ENCODE assay signal across 23 cellular contexts in genomic region chr5:137097203-137097602, GRCh38.
DNase-seq lines count a peak whose midpoint lies in the region; ATAC-seq, FAIRE-seq and TF ChIP-seq lines count a peak whose summit lies in the region.
"Had no signal": no experiment of that assay in that cellular context is flagged by ENCODE, and none has a peak within 500 bp of the region (broad histone marks: within the 10 kb centered on the region; RNA-seq: fewer than 3 reads in every experiment).

No MANE protein-coding gene starts in this region.

- H3K27ac ChIP-seq in SK-N-SH (ENCODE audit: low read depth in 2 of 2, low read length in 1 of 2) (peak overlapping the region in 1 of 2 experiments; percentile 52; a peak in 1 of 4 replicates), astrocyte (ENCODE audit: low read depth, low read length) (peak overlapping the region; percentile 34)
- H3K27ac ChIP-seq: 22Rv1, BLaER1, C4-2B had no signal

- H3K36me3 ChIP-seq in SK-N-SH (replicated peaks in 1 of 2; ENCODE audit: control insufficient read depth in 1 of 2, insufficient read depth in 2 of 2, low read length in 1 of 2) (no peaks in the 10 kb centered on the region), astrocyte (ENCODE audit: insufficient read depth, low read length) (no peaks in the 10 kb centered on the region)
- H3K36me3 ChIP-seq: BLaER1 had no signal

- H3K4me3 Mint-ChIP-seq in astrocyte (ENCODE audit: unreplicated experiment) = no peak overlapping the region
- no peak overlapping the region for H3K4me3 Mint-ChIP-seq in activated T-helper 2 cell treated with anti-CD3 and anti-CD28 coated beads, Interferon-gamma antibody, Interleukin-2, Interleukin-4, amounts not matched to agents 10 μg/mL and 5 μg/mL and 100 μg/mL, durations not matched to agents 14 hours and 24 hours and 36 hours (ENCODE audit: low read depth)
- H3K4me3 Mint-ChIP-seq: B cell; CD4-positive, CD25-positive, alpha-beta regulatory T cell; CD8-positive, alpha-beta T cell; GM23338; H9 had no signal

- H3K4me1 Mint-ChIP-seq in astrocyte (ENCODE audit: low read depth, unreplicated experiment) = peaks cover 4% of the 10 kb centered on the region
- H3K4me1 Mint-ChIP-seq in activated T-helper 2 cell treated with anti-CD3 and anti-CD28 coated beads, Interferon-gamma antibody, Interleukin-2, Interleukin-4, amounts not matched to agents 10 μg/mL and 5 μg/mL and 100 μg/mL, durations not matched to agents 14 hours and 24 hours and 36 hours (ENCODE audit: low read depth) = no peaks in the 10 kb centered on the region
- H3K4me1 Mint-ChIP-seq: B cell; CD4-positive, CD25-positive, alpha-beta regulatory T cell had no signal

- H3F3A ChIP-seq in SK-N-SH (replicated peaks; ENCODE audit: insufficient read depth) = peaks cover 10% of the 10 kb centered on the region

- no peak overlapping the region for H3K27ac Mint-ChIP-seq in astrocyte (ENCODE audit: unreplicated experiment)
- no peak overlapping the region for H3K27ac Mint-ChIP-seq in activated T-helper 2 cell treated with anti-CD3 and anti-CD28 coated beads, Interferon-gamma antibody, Interleukin-2, Interleukin-4, amounts not matched to agents 10 μg/mL and 5 μg/mL and 100 μg/mL, durations not matched to agents 14 hours and 24 hours and 36 hours
- H3K27ac Mint-ChIP-seq: B cell; CD4-positive, CD25-positive, alpha-beta regulatory T cell; CD8-positive, alpha-beta T cell; GM23338; H9 had no signal

- no peak for TF ChIP-seq RAD21 in SK-N-SH (IDR thresholded peaks at IDR 0.05; ENCODE audit: low read length)

- no peak overlapping the region for H2AFZ ChIP-seq in SK-N-SH (ENCODE audit: low read depth)
- no peak overlapping the region for H2AFZ ChIP-seq in astrocyte (ENCODE audit: low read depth, low read length)
- H2AFZ ChIP-seq: GM23338 had no signal

- CTCF ChIA-PET in SK-N-SH (lab: Yijun Ruan, JAX) = interaction anchor here (1.7 kb wide), 1 partner anchor 22 kb away, joined by 6 read pairs; no protein-coding TSS in a partner anchor

- no peaks in the 10 kb centered on the region for H3K9me3 Mint-ChIP-seq in astrocyte (ENCODE audit: unreplicated experiment)
- H3K9me3 Mint-ChIP-seq in activated T-helper 2 cell treated with anti-CD3 and anti-CD28 coated beads, Interferon-gamma antibody, Interleukin-2, Interleukin-4, amounts not matched to agents 10 μg/mL and 5 μg/mL and 100 μg/mL, durations not matched to agents 14 hours and 24 hours and 36 hours = no peaks in the 10 kb centered on the region
- H3K9me3 Mint-ChIP-seq: CD8-positive, alpha-beta T cell; GM23338; H9 had no signal

- H3K9ac ChIP-seq in SK-N-SH (no peak overlapping the region), astrocyte (ENCODE audit: low read length) (no peak overlapping the region)
- H3K9ac ChIP-seq: BLaER1 had no signal

- TF ChIP-seq EP300 in SK-N-SH (IDR thresholded peaks at IDR 0.05; ENCODE audit: borderline replicate concordance in 1 of 2, low read depth in 1 of 2, low read length in 1 of 2) = no peak

- H3K79me2 ChIP-seq in SK-N-SH (ENCODE audit: insufficient read depth) = no peaks in the 10 kb centered on the region
- no peaks in the 10 kb centered on the region for H3K79me2 ChIP-seq in astrocyte (ENCODE audit: insufficient read depth, low read length)

- H3K36me3 Mint-ChIP-seq in astrocyte (ENCODE audit: low read depth, unreplicated experiment) = no peaks in the 10 kb centered on the region
- no peaks in the 10 kb centered on the region for H3K36me3 Mint-ChIP-seq in activated T-helper 2 cell treated with anti-CD3 and anti-CD28 coated beads, Interferon-gamma antibody, Interleukin-2, Interleukin-4, amounts not matched to agents 10 μg/mL and 5 μg/mL and 100 μg/mL, durations not matched to agents 14 hours and 24 hours and 36 hours (ENCODE audit: low read depth)
- H3K36me3 Mint-ChIP-seq: CD4-positive, CD25-positive, alpha-beta regulatory T cell; CD8-positive, alpha-beta T cell had no signal

- H3K27me3 ChIP-seq in SK-N-SH (ENCODE audit: insufficient read depth) = no peaks in the 10 kb centered on the region
- no peaks in the 10 kb centered on the region for H3K27me3 ChIP-seq in astrocyte (ENCODE audit: insufficient read depth, low read length)
- H3K27me3 ChIP-seq: BLaER1 had no signal

- H3K9me3 ChIP-seq in SK-N-SH (no peaks in the 10 kb centered on the region), astrocyte (ENCODE audit: insufficient read depth, low read depth, low read length) (no peaks in the 10 kb centered on the region)
- H3K9me3 ChIP-seq: BLaER1, Caco-2 had no signal

- no peaks in the 10 kb centered on the region for H3K9me2 ChIP-seq in SK-N-SH

- WGBS in SK-N-SH (ENCODE audit: low lambda C conversion rate) = 73% methylated on average over 3 of the region's 3 CpGs

- intact Hi-C loops in activated T-helper 2 cell treated with anti-CD3 and anti-CD28 coated beads, Interferon-gamma antibody, Interleukin-2, Interleukin-4, amounts not matched to agents 10 μg/mL and 5 μg/mL and 100 μg/mL, durations not matched to agents 14 hours and 24 hours and 36 hours (cut with micrococcal nuclease) = no loop called here

- no peak for TF ChIP-seq CTCF in SK-N-SH (IDR thresholded peaks at IDR 0.05)
- TF ChIP-seq CTCF in astrocyte (IDR thresholded peaks at IDR 0.05; ENCODE audit: insufficient read depth, low read depth, low read length) = no peak

- H3K4me1 ChIP-seq in SK-N-SH (ENCODE audit: control insufficient read depth in 1 of 2, insufficient read depth in 2 of 2, low read depth in 1 of 2, low read length in 1 of 2) = peaks cover 0 to 5% of the 10 kb centered on the region in 2 experiments; a peak in 2 of 4 replicates
- H3K4me1 ChIP-seq in astrocyte (ENCODE audit: insufficient read depth, low read length) = peaks cover 18% of the 10 kb centered on the region
- H3K4me1 ChIP-seq: BLaER1, Caco-2 had no signal

- no peaks in the 10 kb centered on the region for H3K27me3 Mint-ChIP-seq in astrocyte (ENCODE audit: low read depth, unreplicated experiment)
- no peaks in the 10 kb centered on the region for H3K27me3 Mint-ChIP-seq in activated T-helper 2 cell treated with anti-CD3 and anti-CD28 coated beads, Interferon-gamma antibody, Interleukin-2, Interleukin-4, amounts not matched to agents 10 μg/mL and 5 μg/mL and 100 μg/mL, durations not matched to agents 14 hours and 24 hours and 36 hours (ENCODE audit: low read depth)
- H3K27me3 Mint-ChIP-seq: B cell had no signal

- POLR2A ChIA-PET in SK-N-SH (lab: Yijun Ruan, JAX) = no interaction called here

- no peaks in the 10 kb centered on the region for H4K20me1 ChIP-seq in SK-N-SH (ENCODE audit: insufficient read depth)
- H4K20me1 ChIP-seq in astrocyte (ENCODE audit: insufficient read depth, low read length) = peaks cover 18% of the 10 kb centered on the region
- H4K20me1 ChIP-seq: BLaER1 had no signal

- no peak for ATAC-seq in SK-N-SH treated with all-trans-retinoic acid at 6 μM for 48 hours
- no peak for ATAC-seq in HG03571 (IDR thresholded peaks at IDR 0.05; ENCODE audit: unreplicated experiment)
- ATAC-seq: CD8-positive, alpha-beta T cell; GM12878; GM23338; HCT116 had no signal

- no peak overlapping the region for H3K4me3 ChIP-seq in SK-N-SH (ENCODE audit: low read depth in 2 of 2, low read length in 1 of 2)
- no peak overlapping the region for H3K4me3 ChIP-seq in astrocyte (ENCODE audit: insufficient read depth, low read depth, low read length)
- H3K4me3 ChIP-seq: BLaER1, GM12878, GM23338 had no signal

- FAIRE-seq in astrocyte (lab: Jason Lieb, UNC) = no peak
- FAIRE-seq: A204.1, GM12878, GM19239 had no signal

- DNase-seq in SK-N-SH (no peak), astrocyte (ENCODE audit: low read depth) (no peak), islet precursor cell (peak; percentile 20), iPS-NIHi7 (ENCODE audit: extremely low spot score) (no peak)
- no peak for DNase-seq in stimulated activated CD4-positive, alpha-beta T cell treated with anti-CD3 and anti-CD28 coated beads, Interleukin-4, amount 100 ng/mL, for 24 hours
- DNase-seq in activated T-helper 2 cell treated with anti-CD3 and anti-CD28 coated beads, Interferon-gamma antibody, Interleukin-2, Interleukin-4, amounts not matched to agents 10 μg/mL and 5 μg/mL and 100 μg/mL, durations not matched to agents 14 hours and 24 hours and 36 hours (ENCODE audit: low spot score) = no peak
- DNase-seq: Caco-2; CD4-positive, CD25-positive, alpha-beta regulatory T cell; CD8-positive, alpha-beta T cell; DMS79; GDM1; H9 had no signal

- H3K4me2 ChIP-seq in SK-N-SH (peak overlapping the region; percentile 21; the same call in 1 of the 2 replicates), astrocyte (ENCODE audit: low read length) (peak overlapping the region; percentile 68)
- H3K4me2 ChIP-seq: BLaER1, GM23338 had no signal

TF ChIP-seq in SK-N-SH, 30 proteins besides CTCF, POLR2A, EP300 and RAD21 (continues in another document):
- TF ChIP-seq IRF3 (IDR thresholded peaks at IDR 0.05; ENCODE audit: low read depth, low read length) (no peak), CHD2 (IDR thresholded peaks at IDR 0.05; ENCODE audit: low read length, partially characterized antibody) (no peak), EZH2phosphoT487 (IDR thresholded peaks at IDR 0.05; ENCODE audit: borderline replicate concordance, low read depth) (no peak), MEF2A (IDR thresholded peaks at IDR 0.05; ENCODE audit: borderline replicate concordance, low read depth) (no peak)

TF ChIP-seq in SK-N-SH treated with all-trans-retinoic acid at 6 μM for 48 hours, 23 proteins besides CTCF, POLR2A, EP300 and RAD21 (continues in another document):
- TF ChIP-seq ESRRG (CRISPR knock-in tag; IDR thresholded peaks at IDR 0.05) (no peak), ZC3H10 (CRISPR knock-in tag; IDR thresholded peaks at IDR 0.05) (no peak), ZFP30 (CRISPR knock-in tag; IDR thresholded peaks at IDR 0.05) (no peak), PPARA (CRISPR knock-in tag; IDR thresholded peaks at IDR 0.05; ENCODE audit: borderline replicate concordance) (no peak), ZFP3 (CRISPR knock-in tag; IDR thresholded peaks at IDR 0.05) (no peak), TOX (CRISPR knock-in tag; IDR thresholded peaks at IDR 0.05; ENCODE audit: borderline replicate concordance) (no peak), CSDC2 (CRISPR knock-in tag; IDR thresholded peaks at IDR 0.05) (no peak), OSR1 (CRISPR knock-in tag; IDR thresholded peaks at IDR 0.05) (no peak), SNAI2 (CRISPR knock-in tag; IDR thresholded peaks at IDR 0.05) (no peak), POU6F1 (CRISPR knock-in tag; IDR thresholded peaks at IDR 0.05; ENCODE audit: borderline replicate concordance, low read depth) (no peak)
